ENCODE assay signal across 13 cellular contexts in genomic region chr7:150444674-150445365, GRCh38. TPM values are rescaled to one million over a fixed set of nuclear protein-coding genes. Genes with fewer than 3 reads are reported as not detected.
"Had no signal": no experiment of that assay in that cellular context is flagged by ENCODE, and none has a peak within 500 bp of the region (broad histone marks: within the 10 kb centered on the region; RNA-seq: fewer than 3 reads in every experiment).

No MANE protein-coding gene starts in this region.

- H3K36me3 ChIP-seq: cardiac muscle cell, gastroesophageal sphincter, heart right ventricle, lower lobe of right lung, ovary, right lobe of liver had no signal

- DNase-seq: activated CD4-positive, alpha-beta T cell treated with anti-CD3 and anti-CD28 coated beads for 48 hours; activated effector memory CD4-positive, alpha-beta T cell treated with Interleukin-2 at 50 U/mL for 16 hours; activated T-cell treated with anti-CD3 and anti-CD28 coated beads, Interleukin-2, amount 50 U/mL, for 4 hours; heart right ventricle; left cardiac atrium; lower lobe of right lung; ovary; right lobe of liver; stimulated activated naive CD8-positive, alpha-beta T cell treated with anti-CD3 and anti-CD28 coated beads, Interleukin-15, amount 100 ng/mL, for 72 hours had no signal

- H3K27ac ChIP-seq: cardiac muscle cell, epithelial cell of prostate, gastroesophageal sphincter, heart right ventricle, lower lobe of right lung, ovary, right lobe of liver had no signal

- H3K9me3 ChIP-seq: ovary had no signal

RNA-seq across cellular contexts. Expression of gene GIMAP8, which starts 5.6 kb away (rescaled TPM):
- total RNA-seq: smooth muscle cell had no signal
